ENCODE assay signal across 29 cellular contexts in the genomic region with DNA sequence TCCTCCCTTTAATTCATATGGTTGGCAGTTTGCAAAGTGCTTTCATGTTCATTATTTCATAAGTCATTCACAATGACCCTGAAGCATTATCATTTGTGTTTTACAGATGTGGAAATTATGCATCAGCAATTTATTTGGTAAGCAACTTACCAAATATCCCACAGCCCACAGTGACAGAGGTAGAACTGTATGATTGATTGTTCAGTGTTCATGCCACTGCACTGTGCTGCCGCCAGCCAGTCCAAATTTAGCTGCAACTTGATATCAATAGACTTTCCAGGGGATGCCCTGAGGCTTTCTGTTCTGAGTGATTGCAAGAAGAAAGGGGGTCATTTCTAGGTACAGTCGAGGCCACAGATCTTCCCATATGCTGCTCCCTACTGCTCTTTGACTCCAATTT.
"Had no signal": no experiment of that assay in that cellular context is flagged by ENCODE, and none has a peak within 500 bp of the region (broad histone marks: within the 10 kb centered on the region; RNA-seq: fewer than 3 reads in every experiment).

No MANE protein-coding gene starts in this region.

- ATAC-seq: esophagus mucosa; foreskin keratinocyte; heart right ventricle; naive thymus-derived CD4-positive, alpha-beta T cell; sciatic nerve; stimulated activated memory B cell treated with anti-CD40 and anti-IgM and Interleukin-4, amounts not matched to agents 10 μg/mL and 1 μg/mL and 100 μg/mL, for 72 hours; stimulated activated naive CD8-positive, alpha-beta T cell treated with anti-CD3 and anti-CD28 coated beads, Interleukin-15, amount 100 ng/mL, for 72 hours; T-helper 17 cell had no signal

- H3K4me3 ChIP-seq: breast epithelium, heart right ventricle, left ventricle myocardium inferior, ovary, smooth muscle cell, upper lobe of left lung had no signal

- H3K36me3 ChIP-seq: breast epithelium, heart right ventricle, left ventricle myocardium inferior, ovary, upper lobe of left lung had no signal

- DNase-seq: activated CD4-positive, alpha-beta memory T cell treated with anti-CD3 and anti-CD28 coated beads for 36 hours; activated CD4-positive, alpha-beta T cell treated with anti-CD3 and anti-CD28 coated beads, Interleukin-2, amount 10 ng/mL, durations not matched to agents 24 days and 14 days; activated CD4-positive, CD25-positive, alpha-beta regulatory T cell treated with anti-CD3 and anti-CD28 coated beads, Interleukin-2, amount 50 U/mL, for 72 hours; activated CD8-positive, alpha-beta memory T cell treated with anti-CD3 and anti-CD28 coated beads, Interleukin-2, amount 50 U/mL, for 4 hours; activated gamma-delta T cell; activated naive CD4-positive, alpha-beta T cell treated with anti-CD3 and anti-CD28 coated beads, Interleukin-2, amount 50 U/mL, for 16 hours; activated T-cell treated with anti-CD3 and anti-CD28 coated beads, Interleukin-2, amount 50 U/mL, for 1 hour; amygdala; central memory CD4-positive, alpha-beta T cell; foreskin keratinocyte; heart right ventricle; kidney glomerular epithelial cell; left ventricle myocardium inferior; naive thymus-derived CD4-positive, alpha-beta T cell; ovary; retina; stimulated activated CD4-positive, alpha-beta T cell treated with anti-CD3 and anti-CD28 coated beads, Interleukin-1b, Interleukin-23, amount 100 ng/mL, for 48 hours; stimulated activated CD4-positive, alpha-beta T cell treated with anti-CD3 and anti-CD28 coated beads, Interleukin-4, amount 100 ng/mL, for 4 hours; stimulated activated CD8-positive, alpha-beta memory T cell treated with anti-CD3 and anti-CD28 coated beads, Interleukin-4, amount 100 ng/mL, for 48 hours; stimulated activated naive CD8-positive, alpha-beta T cell treated with anti-CD3 and anti-CD28 coated beads, Interleukin-15, amount 100 ng/mL, for 72 hours; substantia nigra; T-helper 17 cell; T1000; upper lobe of left lung had no signal

- H3K27me3 ChIP-seq: breast epithelium, foreskin keratinocyte, heart right ventricle, ovary, upper lobe of left lung had no signal

- H3K27ac ChIP-seq: breast epithelium, foreskin keratinocyte, heart right ventricle, left ventricle myocardium inferior, ovary, upper lobe of left lung had no signal

- H3K4me1 ChIP-seq: foreskin keratinocyte, upper lobe of left lung had no signal

- H3K9me3 ChIP-seq: breast epithelium, heart right ventricle, left ventricle myocardium inferior, ovary, upper lobe of left lung had no signal
